19 cellular contexts compared by ENCODE assay signal in the genomic region with DNA sequence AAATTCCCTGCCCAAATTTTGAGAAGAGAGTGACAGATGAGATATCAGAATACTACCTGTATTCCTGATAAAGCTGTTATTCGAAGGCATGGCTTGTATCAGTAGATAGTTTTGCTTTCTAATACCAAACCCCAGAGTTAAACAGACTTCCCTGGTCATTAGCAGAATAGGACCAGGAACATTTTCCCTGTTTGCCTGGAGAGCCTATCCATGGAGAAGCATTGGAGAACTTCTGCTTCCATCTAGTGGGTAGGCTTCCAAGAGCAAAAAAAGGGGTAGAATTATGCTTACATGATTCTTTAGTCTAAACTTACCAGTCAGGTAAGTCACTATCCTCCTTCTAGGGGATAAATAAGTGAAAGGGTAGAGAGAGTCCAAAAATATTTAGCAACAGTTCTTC.
"Had no signal": no experiment of that assay in that cellular context is flagged by ENCODE, and none has a peak within 500 bp of the region (broad histone marks: within the 10 kb centered on the region; RNA-seq: fewer than 3 reads in every experiment).

No MANE protein-coding gene starts in this region.

- H3K27me3 ChIP-seq: colonic mucosa, heart left ventricle had no signal

- H3K4me3 ChIP-seq: colonic mucosa, heart left ventricle, prostate gland, thoracic aorta had no signal

- H3K27ac ChIP-seq: parathyroid adenoma, prostate gland, thoracic aorta had no signal

- H3K27me3 Mint-ChIP-seq: naive thymus-derived CD4-positive, alpha-beta T cell; stimulated activated naive CD8-positive, alpha-beta T cell treated with anti-CD3 and anti-CD28 coated beads, Interleukin-15, amount 100 ng/mL, for 72 hours had no signal

- FAIRE-seq: endothelial cell of umbilical vein had no signal

- H3K9me3 ChIP-seq: colonic mucosa, heart left ventricle, prostate gland, thoracic aorta had no signal

- H3K36me3 ChIP-seq: colonic mucosa, heart left ventricle, prostate gland, thoracic aorta had no signal

- H3K4me1 Mint-ChIP-seq: stimulated activated naive B cell treated with anti-CD40 and anti-IgM and Interleukin-4, amounts not matched to agents 10 μg/mL and 1 μg/mL and 100 μg/mL, for 72 hours had no signal

- H3K4me1 ChIP-seq: colonic mucosa, parathyroid adenoma, prostate gland had no signal

- H3K4me3 Mint-ChIP-seq: endodermal cell; nephron progenitor cell; stimulated activated naive B cell treated with anti-CD40 and anti-IgM and Interleukin-4, amounts not matched to agents 10 μg/mL and 1 μg/mL and 100 μg/mL, for 72 hours; stimulated activated naive CD8-positive, alpha-beta T cell treated with anti-CD3 and anti-CD28 coated beads, Interleukin-15, amount 100 ng/mL, for 72 hours had no signal

- H3K27ac Mint-ChIP-seq: endodermal cell; nephron progenitor cell; stimulated activated naive B cell treated with anti-CD40 and anti-IgM and Interleukin-4, amounts not matched to agents 10 μg/mL and 1 μg/mL and 100 μg/mL, for 72 hours; stimulated activated naive CD8-positive, alpha-beta T cell treated with anti-CD3 and anti-CD28 coated beads, Interleukin-15, amount 100 ng/mL, for 72 hours had no signal

- DNase-seq: colonic mucosa; effector CD4-positive, alpha-beta T cell; endodermal cell; foreskin melanocyte; heart left ventricle; hypothalamus; left ventricle myocardium superior; naive thymus-derived CD4-positive, alpha-beta T cell; nephron progenitor cell; stimulated activated CD4-positive, alpha-beta T cell treated with anti-CD3 and anti-CD28 coated beads, Interleukin-2, amount 100 ng/mL, for 24 hours; stimulated activated CD4-positive, alpha-beta T cell treated with anti-CD3 and anti-CD28 coated beads, Interleukin-4, amount 100 ng/mL, for 4 hours; stimulated activated naive B cell treated with anti-CD40 and anti-IgM and Interleukin-4, amounts not matched to agents 10 μg/mL and 1 μg/mL and 100 μg/mL, for 72 hours; stimulated activated naive CD8-positive, alpha-beta T cell treated with anti-CD3 and anti-CD28 coated beads, Interleukin-15, amount 100 ng/mL, for 72 hours; substantia nigra had no signal

- ATAC-seq: naive thymus-derived CD4-positive, alpha-beta T cell; sciatic nerve; stimulated activated naive B cell treated with anti-CD40 and anti-IgM and Interleukin-4, amounts not matched to agents 10 μg/mL and 1 μg/mL and 100 μg/mL, for 72 hours; stimulated activated naive CD8-positive, alpha-beta T cell treated with anti-CD3 and anti-CD28 coated beads, Interleukin-15, amount 100 ng/mL, for 72 hours had no signal
